In genomic region chr11:66002648-66003225, GRCh38 we compare ENCODE assay signal across 8 cellular contexts. TPM values are rescaled to one million over a fixed set of nuclear protein-coding genes. Genes with fewer than 3 reads are reported as not detected.
DNase-seq lines count a peak whose midpoint lies in the region; ATAC-seq lines count a peak whose summit lies in the region.

No MANE protein-coding gene starts in this region.

- ATAC-seq in GM19463 (IDR thresholded peaks at IDR 0.05; ENCODE audit: unreplicated experiment) = peak; percentile 46
- ATAC-seq in HG03460 (IDR thresholded peaks at IDR 0.05; ENCODE audit: unreplicated experiment) = peak; percentile 32
- peak; percentile 88 to 89 for ATAC-seq in natural killer cell treated with Interleukin-12 subunit alpha and Interleukin-12 subunit beta and Interleukin-15 and Interleukin-18, amount 100 ng/mL, for 72 hours

- peaks cover 40% of the 10 kb centered on the region for H3K36me3 Mint-ChIP-seq in T-helper 1 cell treated with Interleukin-12 subunit alpha and Interleukin-12 subunit beta and Interleukin-4 antibody, amounts not matched to agents 30 μg/mL and 1 μg/mL, for 36 hours (ENCODE audit: low read depth)
- peaks cover 16% of the 10 kb centered on the region for H3K36me3 Mint-ChIP-seq in natural killer cell treated with Interleukin-12 subunit alpha and Interleukin-12 subunit beta and Interleukin-15 and Interleukin-18, amount 100 ng/mL, for 72 hours

- peaks cover 5 to 21% of the 10 kb centered on the region in 2 donors for H3K36me3 ChIP-seq in esophagus (ENCODE audit: control insufficient read depth in 2 of 2, insufficient read depth in 2 of 2, low read length in 1 of 2)

- peak overlapping the region; percentile 96 to 99 for H3K27ac ChIP-seq in esophagus (ENCODE audit: low read depth in 2 of 2, low read length in 1 of 2)

- H3K4me1 Mint-ChIP-seq in T-helper 1 cell treated with Interleukin-12 subunit alpha and Interleukin-12 subunit beta and Interleukin-4 antibody, amounts not matched to agents 30 μg/mL and 1 μg/mL, for 36 hours (ENCODE audit: low read depth) = peaks cover 28% of the 10 kb centered on the region
- peaks cover 23 to 32% of the 10 kb centered on the region in 2 donors for H3K4me1 Mint-ChIP-seq in natural killer cell treated with Interleukin-12 subunit alpha and Interleukin-12 subunit beta and Interleukin-15 and Interleukin-18, amount 100 ng/mL, for 72 hours (ENCODE audit: low read depth in 2 of 2)

- no peaks in the 10 kb centered on the region for H3K9me3 ChIP-seq in esophagus (ENCODE audit: control insufficient read depth in 2 of 2, insufficient read depth in 1 of 2, low read depth in 1 of 2, low read length in 1 of 2)

- no peaks in the 10 kb centered on the region for H3K27me3 Mint-ChIP-seq in T-helper 1 cell treated with Interleukin-12 subunit alpha and Interleukin-12 subunit beta and Interleukin-4 antibody, amounts not matched to agents 30 μg/mL and 1 μg/mL, for 36 hours (ENCODE audit: low read depth)
- no peaks in the 10 kb centered on the region for H3K27me3 Mint-ChIP-seq in natural killer cell treated with Interleukin-12 subunit alpha and Interleukin-12 subunit beta and Interleukin-15 and Interleukin-18, amount 100 ng/mL, for 72 hours

- H3K4me3 Mint-ChIP-seq in T-helper 1 cell treated with Interleukin-12 subunit alpha and Interleukin-12 subunit beta and Interleukin-4 antibody, amounts not matched to agents 30 μg/mL and 1 μg/mL, for 36 hours = peak overlapping the region; percentile 99
- H3K4me3 Mint-ChIP-seq in natural killer cell treated with Interleukin-12 subunit alpha and Interleukin-12 subunit beta and Interleukin-15 and Interleukin-18, amount 100 ng/mL, for 72 hours = peak overlapping the region; percentile 99

- in situ Hi-C loops in G401 (cut with HindIII; ENCODE audit: low sequenced_read_pairs) = no loop called here

- no peaks in the 10 kb centered on the region for H3K27me3 ChIP-seq in esophagus (ENCODE audit: control insufficient read depth in 1 of 2, insufficient read depth in 2 of 2, low read length in 2 of 2)

- H3K4me1 ChIP-seq in esophagus (ENCODE audit: control insufficient read depth in 2 of 2, insufficient read depth in 2 of 2, low read length in 1 of 2) = peaks cover 3 to 5% of the 10 kb centered on the region in 2 donors

- H3K4me3 ChIP-seq in esophagus (ENCODE audit: low read depth in 1 of 2, low read length in 2 of 2) = peak overlapping the region; percentile 76 to 97

- peak overlapping the region; percentile 99 for H3K27ac Mint-ChIP-seq in T-helper 1 cell treated with Interleukin-12 subunit alpha and Interleukin-12 subunit beta and Interleukin-4 antibody, amounts not matched to agents 30 μg/mL and 1 μg/mL, for 36 hours
- peak overlapping the region; percentile 96 to 97 for H3K27ac Mint-ChIP-seq in natural killer cell treated with Interleukin-12 subunit alpha and Interleukin-12 subunit beta and Interleukin-15 and Interleukin-18, amount 100 ng/mL, for 72 hours

- WGBS in esophagus, 2 donors = 1% methylated on average over 34 to 40 of the region's 40 CpGs

- no peaks in the 10 kb centered on the region for H3K9me3 Mint-ChIP-seq in T-helper 1 cell treated with Interleukin-12 subunit alpha and Interleukin-12 subunit beta and Interleukin-4 antibody, amounts not matched to agents 30 μg/mL and 1 μg/mL, for 36 hours
- H3K9me3 Mint-ChIP-seq in natural killer cell treated with Interleukin-12 subunit alpha and Interleukin-12 subunit beta and Interleukin-15 and Interleukin-18, amount 100 ng/mL, for 72 hours = no peaks in the 10 kb centered on the region

- DNase-seq in G401 (ENCODE audit: low spot score) = peak; percentile 70
- no peak for DNase-seq in natural killer cell treated with Interleukin-12 subunit alpha and Interleukin-12 subunit beta and Interleukin-15 and Interleukin-18, amount 100 ng/mL, for 72 hours (ENCODE audit: low spot score)
- no peak for DNase-seq in SK-N-DZ (ENCODE audit: low spot score)
- DNase-seq in ureter (ENCODE audit: low spot score) = no peak

RNA-seq across cellular contexts. Expression of gene BANF1, which starts 0.4 kb away (rescaled TPM):
- 291 and 355 TPM in 2 replicates for total RNA-seq in G401 (2014; rRNA removed; shearing (Covaris generic))
- 100 to 1,000 TPM; 142 to 246 TPM for polyA plus RNA-seq in esophagus
- 100 to 1,000 TPM; 190 to 376 TPM for total RNA-seq in natural killer cell treated with Interleukin-12 subunit alpha and Interleukin-12 subunit beta and Interleukin-15 and Interleukin-18, amount 100 ng/mL, for 72 hours
- 46.8 and 59.4 TPM in 2 replicates for polyA plus RNA-seq in SK-N-DZ (2014; cell fraction: cytosol; rRNA removed)
- 38.1 and 41.6 TPM in 2 replicates for polyA plus RNA-seq in SK-N-DZ (2014; cell fraction: nucleus; rRNA removed)
- total RNA-seq in ureter = 192 TPM

RNA-seq across cellular contexts. Expression of gene EIF1AD, which starts 0.8 kb away (rescaled TPM):
- total RNA-seq in G401 (2014; rRNA removed; shearing (Covaris generic)) = 15.6 and 29.9 TPM in 2 replicates
- polyA plus RNA-seq in esophagus = 10 to 100 TPM; 13.6 to 17.8 TPM
- 10 to 100 TPM; 69.6 to 82.1 TPM for total RNA-seq in natural killer cell treated with Interleukin-12 subunit alpha and Interleukin-12 subunit beta and Interleukin-15 and Interleukin-18, amount 100 ng/mL, for 72 hours
- polyA plus RNA-seq in SK-N-DZ (2014; cell fraction: cytosol; rRNA removed) = 62.3 and 62.7 TPM in 2 replicates
- 23.2 and 33.8 TPM in 2 replicates for polyA plus RNA-seq in SK-N-DZ (2014; cell fraction: nucleus; rRNA removed)
- total RNA-seq in ureter = 28.7 TPM

RNA-seq across cellular contexts. Expression of gene CST6, which starts 9.1 kb away (rescaled TPM):
- total RNA-seq in G401 (2014; rRNA removed; shearing (Covaris generic)) = not detected in 2 replicates
- polyA plus RNA-seq in esophagus = 10 to 100 TPM; 36.1 to 66.5 TPM
- total RNA-seq in natural killer cell treated with Interleukin-12 subunit alpha and Interleukin-12 subunit beta and Interleukin-15 and Interleukin-18, amount 100 ng/mL, for 72 hours = under 1 TPM in 1 of 2 donors, not detected in 1; 0.52 TPM
- polyA plus RNA-seq in SK-N-DZ (2014; cell fraction: cytosol; rRNA removed) = not detected in 2 replicates
- polyA plus RNA-seq in SK-N-DZ (2014; cell fraction: nucleus; rRNA removed) = not detected in 2 replicates
- total RNA-seq in ureter = 1.1 TPM

RNA-seq across cellular contexts. Expression of gene CATSPER1, which starts 23.5 kb away (rescaled TPM):
- total RNA-seq in G401 (2014; rRNA removed; shearing (Covaris generic)) = not detected in 2 replicates
- under 1 TPM; 0.05 to 0.06 TPM for polyA plus RNA-seq in esophagus
- 1 to 10 TPM; 1.5 to 8.8 TPM for total RNA-seq in natural killer cell treated with Interleukin-12 subunit alpha and Interleukin-12 subunit beta and Interleukin-15 and Interleukin-18, amount 100 ng/mL, for 72 hours
- not detected in 2 replicates for polyA plus RNA-seq in SK-N-DZ (2014; cell fraction: cytosol; rRNA removed)
- not detected in 2 replicates for polyA plus RNA-seq in SK-N-DZ (2014; cell fraction: nucleus; rRNA removed)
- total RNA-seq in ureter = not detected

RNA-seq across cellular contexts. Expression of gene SART1, which starts 41.2 kb away (rescaled TPM):
- 49.0 and 73.1 TPM in 2 replicates for total RNA-seq in G401 (2014; rRNA removed; shearing (Covaris generic))
- polyA plus RNA-seq in esophagus = 10 to 100 TPM; 33.9 to 77.1 TPM
- total RNA-seq in natural killer cell treated with Interleukin-12 subunit alpha and Interleukin-12 subunit beta and Interleukin-15 and Interleukin-18, amount 100 ng/mL, for 72 hours = 100 to 1,000 TPM in 1 of 2 donors, 10 to 100 TPM in 1; 72.9 to 107 TPM
- 12.6 and 42.4 TPM in 2 replicates for polyA plus RNA-seq in SK-N-DZ (2014; cell fraction: cytosol; rRNA removed)
- 30.5 and 35.2 TPM in 2 replicates for polyA plus RNA-seq in SK-N-DZ (2014; cell fraction: nucleus; rRNA removed)
- 48.6 TPM for total RNA-seq in ureter

Comparison
In these comparisons a context has a peak if more than half of its experiments do, and no peak if none do; other contexts are left out.
1. ATAC-seq: peak in every context shown above with its lines; median percentile 88 in natural killer cell treated with Interleukin-12 subunit alpha and Interleukin-12 subunit beta and Interleukin-15 and Interleukin-18, amount 100 ng/mL, for 72 hours; 46 in GM19463; 32 in HG03460.